Comparison of ENCODE assay signal across 8 cellular contexts in genomic region chrX:21840199-21840557, GRCh38. TPM values are rescaled to one million over a fixed set of nuclear protein-coding genes. Genes with fewer than 3 reads are reported as not detected.
DNase-seq lines count a peak whose midpoint lies in the region; ATAC-seq and TF ChIP-seq lines count a peak whose summit lies in the region.

No MANE protein-coding gene starts in this region.

- peak overlapping the region; percentile 74 for H2AFZ ChIP-seq in DND-41 (ENCODE audit: low read depth, low read length)

- H3K27me3 Mint-ChIP-seq in endodermal cell (ENCODE audit: insufficient read depth) (no peaks in the 10 kb centered on the region), osteocyte (ENCODE audit: unreplicated experiment) (no peaks in the 10 kb centered on the region)

- POLR2A ChIA-PET in Panc1 (lab: Charles Lee) = interaction anchor here (0.6 kb wide), 1 partner anchor 433 kb away, joined by 4 read pairs; no protein-coding TSS in a partner anchor

- peak overlapping the region; percentile 91 for H3K9ac ChIP-seq in DND-41 (ENCODE audit: low read depth, low read length)
- peak overlapping the region; percentile 69 for H3K9ac ChIP-seq in endodermal cell (ENCODE audit: extremely low read depth, low read length, poor library complexity, severe bottlenecking)

- peak overlapping the region; percentile 87 for H3K4me3 Mint-ChIP-seq in endodermal cell
- peak overlapping the region; percentile 86 for H3K4me3 Mint-ChIP-seq in osteocyte (ENCODE audit: unreplicated experiment)

- H3K9me3 ChIP-seq in DND-41 (ENCODE audit: insufficient read depth, low read length, severe bottlenecking) (no peaks in the 10 kb centered on the region), HAP-1 (no peaks in the 10 kb centered on the region), Panc1 (ENCODE audit: control insufficient read depth, insufficient read depth, low read depth, low read length) (no peaks in the 10 kb centered on the region), endodermal cell (ENCODE audit: control insufficient read depth, low read length) (no peaks in the 10 kb centered on the region)

- TF ChIP-seq CTCF in DND-41 (IDR thresholded peaks at IDR 0.05; ENCODE audit: borderline replicate concordance, extremely low read depth, low read length, poor library complexity, severe bottlenecking) (no peak), Panc1 (IDR thresholded peaks at IDR 0.05) (no peak), endodermal cell (conservative IDR thresholded peaks at IDR 0.05) (no peak), osteocyte (IDR thresholded peaks at IDR 0.05) (no peak)

- H4K20me1 ChIP-seq in DND-41 (ENCODE audit: insufficient read depth, low read length) = no peaks in the 10 kb centered on the region

- H3K9me3 Mint-ChIP-seq in endodermal cell (no peaks in the 10 kb centered on the region), osteocyte (ENCODE audit: unreplicated experiment) (no peaks in the 10 kb centered on the region)

- H3K27ac Mint-ChIP-seq in endodermal cell (peak overlapping the region; percentile 93), osteocyte (ENCODE audit: unreplicated experiment) (peak overlapping the region; percentile 90)

- H3K4me3 ChIP-seq in DND-41 (ENCODE audit: low read depth in 1 of 2, low read length in 2 of 2) (peak overlapping the region; percentile 60 to 67), HAP-1 (peak overlapping the region; percentile 91), Panc1 (ENCODE audit: low read depth in 2 of 2, low read length in 2 of 2) (peak overlapping the region; percentile 58 to 64), endodermal cell (ENCODE audit: low read length) (peak overlapping the region; percentile 82)

- H3K4me2 ChIP-seq in DND-41 (ENCODE audit: insufficient read depth, low read length) = peak overlapping the region; percentile 80

- intact Hi-C loops in Panc1 (cut with micrococcal nuclease; ENCODE audit: unreplicated experiment) = no loop called here

- 0 to 22% methylated on average over 1 to 7 of the region's 7 CpGs for WGBS in endodermal cell (ENCODE audit: insufficient coverage in 1 of 2, insufficient read length in 1 of 2), 2 experiments

- CTCF ChIA-PET in Panc1 (lab: Charles Lee) = interaction anchor here (0.6 to 0.9 kb wide), 2 partner anchors 145 to 166 kb away, joined by 4 to 10 read pairs; no protein-coding TSS in a partner anchor

- H3K4me1 ChIP-seq in DND-41 (ENCODE audit: insufficient read depth, low read length) (peaks cover 18% of the 10 kb centered on the region), HAP-1 (peaks cover 15% of the 10 kb centered on the region), Panc1 (ENCODE audit: control insufficient read depth, insufficient read depth, low read length) (no peaks in the 10 kb centered on the region), endodermal cell (ENCODE audit: control insufficient read depth, insufficient read depth, low read length) (no peaks in the 10 kb centered on the region)

- TSS peak; percentile 89 for BruUV-seq in Panc1 (replicated peaks; lab: Mats Ljungman, UMichigan)

- in situ Hi-C loops in HAP-1 (cut with MboI; ENCODE audit: low sequenced_read_pairs) (loop anchor here (5.0 to 10.0 kb wide), 2 partner anchors 105 to 132 kb away; partner anchors contain the start of gene SMS), Panc1 (cut with HindIII; ENCODE audit: low pct_unique_long_range_greater_than_20kb, low sequenced_read_pairs) (no loop called here)

- H3K4me1 Mint-ChIP-seq in endodermal cell (peaks cover 16% of the 10 kb centered on the region), osteocyte (ENCODE audit: unreplicated experiment) (peaks cover 15% of the 10 kb centered on the region)

- H3K36me3 ChIP-seq in DND-41 (ENCODE audit: insufficient read depth, low read length) (no peaks in the 10 kb centered on the region), HAP-1 (replicated peaks) (peaks cover 17% of the 10 kb centered on the region), Panc1 (ENCODE audit: control insufficient read depth, insufficient read depth, low read length) (peaks cover 3% of the 10 kb centered on the region), endodermal cell (ENCODE audit: control insufficient read depth, insufficient read depth, low read length) (no peaks in the 10 kb centered on the region)

- H3K27ac ChIP-seq in DND-41 (ENCODE audit: low read length) (peak overlapping the region; percentile 81), Panc1 (ENCODE audit: low read length) (peak overlapping the region; percentile 81), endodermal cell (ENCODE audit: low read depth, low read length) (no peak overlapping the region)

- H3K36me3 Mint-ChIP-seq in endodermal cell (ENCODE audit: low read depth) (peaks cover 3% of the 10 kb centered on the region), osteocyte (ENCODE audit: unreplicated experiment) (peaks cover 4% of the 10 kb centered on the region)

- peaks cover 18% of the 10 kb centered on the region for H3K79me2 ChIP-seq in DND-41 (ENCODE audit: insufficient read depth, low read length)

- peak; percentile 44 for ATAC-seq in DND-41 (ENCODE audit: insufficient read depth, low read depth)
- no peak for ATAC-seq in Panc1
- ATAC-seq in GM21723 (IDR thresholded peaks at IDR 0.05; ENCODE audit: unreplicated experiment) = no peak

- H3K27me3 ChIP-seq in DND-41 (ENCODE audit: insufficient read depth, low read length, poor library complexity) (no peaks in the 10 kb centered on the region), HAP-1 (ENCODE audit: low read depth) (no peaks in the 10 kb centered on the region), Panc1 (ENCODE audit: control insufficient read depth, insufficient read depth, low read length) (no peaks in the 10 kb centered on the region), endodermal cell (ENCODE audit: control insufficient read depth, insufficient read depth, low read length, poor library complexity, severe bottlenecking) (no peaks in the 10 kb centered on the region)

- DNase-seq in DND-41 (peak; percentile 7), HAP-1 (ENCODE audit: low spot score in 2 of 2) (no peak), Panc1 (ENCODE audit: low read depth, low spot score) (no peak), endodermal cell (no peak), osteocyte (ENCODE audit: extremely low spot score, unreplicated experiment) (no peak), NCI-H146 treated with DMSO at 0.1 percent for 48 hours (lab: John Stamatoyannopoulos, UW; ENCODE audit: unreplicated experiment) (no peak), SIG-M5 treated with dmso at 0.1 percent for 504 hours (lab: John Stamatoyannopoulos, UW; ENCODE audit: unreplicated experiment) (no peak)

RNA-seq across cellular contexts. Expression of gene MBTPS2, which starts 0.8 kb away (rescaled TPM):
- total RNA-seq in Panc1 (2021; ENCODE audit: unreplicated experiment) (13.5 TPM), endodermal cell (10 to 100 TPM; 12.6 to 13.6 TPM), osteocyte (23.7 and 25.1 TPM in 2 replicates)
- polyA plus RNA-seq in Panc1 (2012; ENCODE audit: insufficient read length) = 10.3 TPM
- 15.9 TPM for polyA plus RNA-seq in endodermal cell (2013, experiment 1 of 2)
- 15.2 TPM for polyA plus RNA-seq in endodermal cell (2013, experiment 2 of 2)

RNA-seq across cellular contexts. Expression of gene YY2, which starts 15.6 kb away (rescaled TPM):
- total RNA-seq in Panc1 (2021; ENCODE audit: unreplicated experiment) = 2.0 TPM
- polyA plus RNA-seq in Panc1 (2012; ENCODE audit: insufficient read length) = 1.6 TPM
- total RNA-seq in endodermal cell = 1 to 10 TPM; 1.4 to 1.9 TPM
- polyA plus RNA-seq in endodermal cell (2013, experiment 1 of 2) = 0.93 TPM
- 0.91 TPM for polyA plus RNA-seq in endodermal cell (2013, experiment 2 of 2)
- 4.7 and 5.8 TPM in 2 replicates for total RNA-seq in osteocyte
